11 cellular contexts compared by ENCODE assay signal in the genomic region with DNA sequence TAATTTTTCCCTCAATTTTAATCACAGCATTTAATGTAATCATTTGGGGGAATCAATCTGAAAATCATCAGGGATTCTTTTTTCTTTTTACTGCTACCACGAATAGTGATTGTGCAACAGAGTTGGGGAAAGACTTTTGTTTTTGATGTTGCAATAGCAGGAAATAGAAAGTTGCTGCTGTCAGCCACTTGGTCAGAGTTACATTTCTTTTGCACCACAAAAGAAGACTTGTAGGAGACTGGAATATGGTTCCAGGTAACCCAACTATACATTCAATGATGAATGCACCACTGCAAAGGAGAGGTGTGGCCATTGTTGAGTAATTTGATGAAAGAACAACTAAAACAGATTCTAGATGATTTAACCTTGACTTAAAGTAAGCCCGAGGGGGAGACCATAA. TPM values are rescaled to one million over a fixed set of nuclear protein-coding genes. Genes with fewer than 3 reads are reported as not detected.
DNase-seq lines count a peak whose midpoint lies in the region; ATAC-seq, FAIRE-seq and TF ChIP-seq lines count a peak whose summit lies in the region.
"Had no signal": no experiment of that assay in that cellular context is flagged by ENCODE, and none has a peak within 500 bp of the region (broad histone marks: within the 10 kb centered on the region; RNA-seq: fewer than 3 reads in every experiment).

No MANE protein-coding gene starts in this region.

- H3K4me3 ChIP-seq in H1 (ENCODE audit: extremely low read depth in 1 of 4, insufficient read depth in 2 of 4, low read depth in 3 of 4, low read length in 4 of 4): no peak overlapping the region
- H3K4me3 ChIP-seq: PC-9 had no signal

- H3K79me2 ChIP-seq in H1 (ENCODE audit: control insufficient read depth in 1 of 2, insufficient read depth in 2 of 2, low read length in 2 of 2): no peaks in the 10 kb centered on the region

- TF ChIP-seq POLR2A in H1 (IDR thresholded peaks at IDR 0.05; ENCODE audit: control extremely low read depth in 1 of 2, low read depth in 2 of 2, low read length in 2 of 2): no peak

- no peak overlapping the region for H3K23ac ChIP-seq in H1 (ENCODE audit: insufficient read length)

- H3K79me1 ChIP-seq in H1 (ENCODE audit: low read depth, low read length): no peaks in the 10 kb centered on the region

- POLR2A ChIA-PET in H1 (lab: Charles Lee; ENCODE audit: partially characterized antibody): no interaction called here

- H4K20me1 ChIP-seq in H1 (replicated peaks in 1 of 2; ENCODE audit: control insufficient read depth in 1 of 2, insufficient read depth in 2 of 2, low read length in 2 of 2): no peaks in the 10 kb centered on the region

- H2BK15ac ChIP-seq in H1 (ENCODE audit: low read length): no peak overlapping the region

- H3K56ac ChIP-seq in H1 (replicated peaks; ENCODE audit: insufficient read length, low read depth, low read length): no peak overlapping the region

- H2BK20ac ChIP-seq in H1 (ENCODE audit: low read length): no peak overlapping the region

- H3K27ac ChIP-seq in H1 (ENCODE audit: low read depth, low read length): no peak overlapping the region
- H3K27ac ChIP-seq: PC-9, WERI-Rb-1 had no signal

- H3K23me2 ChIP-seq in H1 (ENCODE audit: low read depth, low read length): no peaks in the 10 kb centered on the region

- H3K9ac ChIP-seq in H1 (replicated peaks in 1 of 4; ENCODE audit: extremely low read depth in 1 of 4, low read depth in 3 of 4, low read length in 3 of 4): no peak overlapping the region

- H3K18ac ChIP-seq in H1 (ENCODE audit: extremely low read depth, low read length): no peak overlapping the region

- H4K91ac ChIP-seq in H1 (replicated peaks; ENCODE audit: insufficient read length, low read length): no peak overlapping the region

- no peak for TF ChIP-seq EP300 in H1 (IDR thresholded peaks at IDR 0.05; ENCODE audit: borderline replicate concordance in 1 of 2, low read depth in 2 of 2, low read length in 2 of 2)

- no peak for TF ChIP-seq CTCF in H1 (IDR thresholded peaks at IDR 0.05; ENCODE audit: control extremely low read depth in 1 of 3, insufficient read depth in 1 of 3, low read depth in 1 of 3, low read length in 3 of 3)

- no peak overlapping the region for H2AK5ac ChIP-seq in H1 (ENCODE audit: low read depth, low read length)

- no peak for TF ChIP-seq RAD21 in H1 (IDR thresholded peaks at IDR 0.05 in 1 of 2, conservative IDR thresholded peaks at IDR 0.05 in 1 of 2; ENCODE audit: low read depth in 2 of 2, low read length in 2 of 2)

- H4K5ac ChIP-seq in H1 (ENCODE audit: insufficient read length, low read depth, low read length): no peak overlapping the region

- H2BK12ac ChIP-seq in H1 (ENCODE audit: low read depth, low read length): no peak overlapping the region

- peaks cover 0 to 2% (median 0%) of the 10 kb centered on the region in 4 experiments; a peak in 1 of 7 replicates for H3K4me1 ChIP-seq in H1 (replicated peaks in 1 of 4; ENCODE audit: control insufficient read depth in 3 of 4, insufficient read depth in 4 of 4, low read length in 3 of 4)

- H3K4me2 ChIP-seq in H1 (ENCODE audit: insufficient read depth in 1 of 2, low read depth in 2 of 2, low read length in 2 of 2): no peak overlapping the region
- H3K4me2 ChIP-seq: PC-9 had no signal

- no peak overlapping the region for H4K8ac ChIP-seq in H1 (ENCODE audit: extremely low read depth, insufficient read depth, low read length)

- CTCF ChIA-PET in H1 (lab: Charles Lee; ENCODE audit: partially characterized antibody): no interaction called here

- H3K14ac ChIP-seq in H1 (ENCODE audit: insufficient read length): no peak overlapping the region

- H3K4ac ChIP-seq in H1 (replicated peaks; ENCODE audit: insufficient read length, low read depth, low read length): no peak overlapping the region

- 84% methylated on average over 2 of the region's 2 CpGs; no CpG with 5 or more reads in 1 of the 2 experiments for WGBS in H1 (ENCODE audit: extremely low coverage in 1 of 2, insufficient coverage in 1 of 2, insufficient read length in 1 of 2, insufficient replicate concordance in 2 of 2, low coverage in 1 of 2, low lambda C conversion rate in 2 of 2, missing lambda C conversion rate in 1 of 2), 2 experiments

- peak; percentile 59 for DNase-seq in H4 (ENCODE audit: low spot score)
- DNase-seq in NCI-H460 (ENCODE audit: extremely low read depth, low read depth): peak; percentile 19
- no peak for DNase-seq in H1 (ENCODE audit: low read depth in 1 of 2, low spot score in 2 of 2)
- peak; percentile 84 for DNase-seq in renal cortical epithelial cell (ENCODE audit: low read depth)
- DNase-seq: NCI-H2081 treated with DMSO at 0.1 percent for 48 hours, WERI-Rb-1 had no signal

- no peak overlapping the region for H2BK120ac ChIP-seq in H1 (replicated peaks; ENCODE audit: low read depth, low read length)

- no peaks in the 10 kb centered on the region for H3K9me3 ChIP-seq in H1 (ENCODE audit: insufficient read depth in 2 of 2, low read depth in 1 of 2, low read length in 1 of 2)

- no peaks in the 10 kb centered on the region for H3K36me3 ChIP-seq in H1 (ENCODE audit: control insufficient read depth in 2 of 4, insufficient read depth in 4 of 4, low read length in 3 of 4)
- H3K36me3 ChIP-seq: WERI-Rb-1 had no signal

- ATAC-seq in HG03469 (IDR thresholded peaks at IDR 0.05; ENCODE audit: unreplicated experiment) (no peak), GM21723 (IDR thresholded peaks at IDR 0.05; ENCODE audit: unreplicated experiment) (no peak), GM21576 (IDR thresholded peaks at IDR 0.05; ENCODE audit: unreplicated experiment) (no peak)

- no peaks in the 10 kb centered on the region for H3K27me3 ChIP-seq in H1 (replicated peaks in 1 of 4; ENCODE audit: control insufficient read depth in 3 of 4, extremely low read depth in 1 of 4, insufficient read depth in 3 of 4, low read length in 3 of 4)

- H2BK5ac ChIP-seq in H1 (ENCODE audit: low read depth, low read length): no peak overlapping the region

- no peak overlapping the region for H2AFZ ChIP-seq in H1 (ENCODE audit: low read length)
- H2AFZ ChIP-seq: PC-9 had no signal

- FAIRE-seq in H1 (lab: Jason Lieb, UNC): no peak
- FAIRE-seq: G401.6 had no signal

TF ChIP-seq in H1, 55 proteins besides CTCF, POLR2A, EP300 and RAD21:
- TF ChIP-seq CEBPB (IDR thresholded peaks at IDR 0.05; ENCODE audit: low read depth, low read length): peak; percentile 76; the same call in 1 of the 2 replicates
- TF ChIP-seq, protein P1, sequence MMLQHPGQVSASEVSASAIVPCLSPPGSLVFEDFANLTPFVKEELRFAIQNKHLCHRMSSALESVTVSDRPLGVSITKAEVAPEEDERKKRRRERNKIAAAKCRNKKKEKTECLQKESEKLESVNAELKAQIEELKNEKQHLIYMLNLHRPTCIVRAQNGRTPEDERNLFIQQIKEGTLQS (IDR thresholded peaks at IDR 0.05; ENCODE audit: insufficient read depth, low read depth, low read length): no peak
- TF ChIP-seq ATF2 (IDR thresholded peaks at IDR 0.05; ENCODE audit: low read length): no peak
TF ChIP-seq in H1: peak in this region for 1.

RNA-seq across cellular contexts. Expression of gene PALM2AKAP2, which starts 46.3 kb away (rescaled TPM):
- total RNA-seq in H4 (2014; rRNA removed; shearing (Covaris generic)): 1.3 and 2.1 TPM in 2 replicates
- total RNA-seq in NCI-H460 (2014; rRNA removed; shearing (Covaris generic)): 1.4 and 1.8 TPM in 2 replicates
- 0.74 TPM in 1 of 2 replicates, not detected in the other for polyA plus RNA-seq in NCI-H460 (2014; cell fraction: nucleus; rRNA removed)
- 11.8 and 20.5 TPM in 2 replicates for total RNA-seq in H1 (2021; fragmentation: NEBNext Ultra II Directional; extraction: Animal tissue kit (Norgen Biotek cat#: 25700))
- polyA plus RNA-seq in H1 (2011; rRNA removed): 0.38 and 0.85 TPM in 2 replicates
- polyA plus RNA-seq in H1 (2011; cell fraction: cytosol; rRNA removed): 1.5 TPM
- polyA plus RNA-seq in H1 (2011; cell fraction: nucleus; rRNA removed): 2.2 TPM
- 3.1 to 5.2 TPM (median 3.5 TPM) in 4 replicates for polyA plus RNA-seq in H1 (2012, experiment 1 of 2)
- polyA plus RNA-seq in H1 (2012, experiment 2 of 2): 0.20 TPM
- polyA plus RNA-seq in H1 (2013, experiment 1 of 2): 4.2 TPM
- 4.7 TPM for polyA plus RNA-seq in H1 (2013, experiment 2 of 2)
- 2.1 and 2.5 TPM in 2 replicates for polyA minus RNA-seq in H1 (2011; rRNA and poly(A)+ RNA removed)
- 3.1 TPM for polyA minus RNA-seq in H1 (2011; cell fraction: cytosol; rRNA and poly(A)+ RNA removed)
- polyA minus RNA-seq in H1 (2011; cell fraction: nucleus; rRNA and poly(A)+ RNA removed): 1.5 TPM
- total RNA-seq in renal cortical epithelial cell: 1.0 and 20.4 TPM in 2 replicates

Comparison
In these comparisons a context has a peak if more than half of its experiments do, and no peak if none do; other contexts are left out.
1. DNase-seq: peak in H4 (single experiment), NCI-H460 (single experiment) and renal cortical epithelial cell (single experiment); none in H1 (0 of 2).